In genomic region chr1:16075337-16076002, GRCh38 we compare ENCODE assay signal across 13 cellular contexts. TPM values are rescaled to one million over a fixed set of nuclear protein-coding genes. Genes with fewer than 3 reads are reported as not detected.
DNase-seq lines count a peak whose midpoint lies in the region; ATAC-seq and TF ChIP-seq lines count a peak whose summit lies in the region.
"Had no signal": no experiment of that assay in that cellular context is flagged by ENCODE, and none has a peak within 500 bp of the region (broad histone marks: within the 10 kb centered on the region; RNA-seq: fewer than 3 reads in every experiment).

No MANE protein-coding gene starts in this region.

- TF ChIP-seq CTCF in RWPE1 (conservative IDR thresholded peaks at IDR 0.05; ENCODE audit: low read depth) (no peak), foreskin fibroblast (IDR thresholded peaks at IDR 0.05; ENCODE audit: low read depth, low read length) (no peak)

- H3K27ac Mint-ChIP-seq in natural killer cell treated with Interleukin-12 subunit alpha and Interleukin-12 subunit beta and Interleukin-15 and Interleukin-18, amount 100 ng/mL, for 72 hours, result no peak overlapping the region
- H3K27ac Mint-ChIP-seq: GM23338; T-helper 1 cell treated with Interleukin-12 subunit alpha and Interleukin-12 subunit beta and Interleukin-4 antibody, amounts not matched to agents 30 μg/mL and 1 μg/mL, for 36 hours had no signal

- H3K4me1 Mint-ChIP-seq in natural killer cell treated with Interleukin-12 subunit alpha and Interleukin-12 subunit beta and Interleukin-15 and Interleukin-18, amount 100 ng/mL, for 72 hours (ENCODE audit: low read depth in 2 of 2), result peaks cover 13 to 15% of the 10 kb centered on the region in 2 donors

- CTCF ChIA-PET in RWPE1 (lab: Yijun Ruan, JAX), result interaction anchor here (0.6 to 1.0 kb wide), 4 partner anchors 42 to 173 kb away, joined by 3 to 6 read pairs (median 4); partner anchors contain the start of gene SRARP

- H3K9me3 Mint-ChIP-seq in natural killer cell treated with Interleukin-12 subunit alpha and Interleukin-12 subunit beta and Interleukin-15 and Interleukin-18, amount 100 ng/mL, for 72 hours, result no peaks in the 10 kb centered on the region
- H3K9me3 Mint-ChIP-seq: GM23338; T-helper 1 cell treated with Interleukin-12 subunit alpha and Interleukin-12 subunit beta and Interleukin-4 antibody, amounts not matched to agents 30 μg/mL and 1 μg/mL, for 36 hours had no signal

- POLR2A ChIA-PET in RWPE1 (lab: Yijun Ruan, JAX; ENCODE audit: low non-redundant PET), result interaction anchor here (0.6 kb wide), 1 partner anchor 18 kb away, joined by 4 read pairs; no protein-coding TSS in a partner anchor

- ATAC-seq in sciatic nerve, result peak; percentile 20
- ATAC-seq in natural killer cell treated with Interleukin-12 subunit alpha and Interleukin-12 subunit beta and Interleukin-15 and Interleukin-18, amount 100 ng/mL, for 72 hours, result no peak
- ATAC-seq: body of pancreas, GM23338 had no signal

- H3K4me3 Mint-ChIP-seq in natural killer cell treated with Interleukin-12 subunit alpha and Interleukin-12 subunit beta and Interleukin-15 and Interleukin-18, amount 100 ng/mL, for 72 hours, result no peak overlapping the region
- H3K4me3 Mint-ChIP-seq: T-helper 1 cell treated with Interleukin-12 subunit alpha and Interleukin-12 subunit beta and Interleukin-4 antibody, amounts not matched to agents 30 μg/mL and 1 μg/mL, for 36 hours had no signal

- peak overlapping the region; percentile 73 for H3K27ac ChIP-seq in RWPE1
- H3K27ac ChIP-seq: body of pancreas, gastrocnemius medialis had no signal

- DNase-seq in Daoy (ENCODE audit: low read depth) (peak; percentile 83), RWPE1 (ENCODE audit: low spot score) (no peak), foreskin fibroblast (peak; percentile 53 to 71), sciatic nerve (ENCODE audit: low spot score) (peak; percentile 78), posterior vena cava (ENCODE audit: low spot score) (no peak), cerebellum (ENCODE audit: low spot score) (no peak)
- no peak for DNase-seq in natural killer cell treated with Interleukin-12 subunit alpha and Interleukin-12 subunit beta and Interleukin-15 and Interleukin-18, amount 100 ng/mL, for 72 hours (ENCODE audit: low spot score)
- DNase-seq in activated CD8-positive, alpha-beta memory T cell treated with anti-CD3 and anti-CD28 coated beads, Interleukin-2, amount 50 U/mL, for 48 hours, result no peak
- DNase-seq: NCI-H524 had no signal

- intact Hi-C loops in sciatic nerve (cut with DNase I), result loop anchor here (5.0 kb wide), 1 partner anchor 112 kb away; no protein-coding TSS in a partner anchor
- intact Hi-C loops in posterior vena cava (cut with DNase I), result loop anchor here (5.0 to 10.0 kb wide), 2 partner anchors 287 to 289 kb away; partner anchors contain the start of gene SZRD1 (in 1 of the 2)

- no peak overlapping the region for H3K4me3 ChIP-seq in foreskin fibroblast (ENCODE audit: low read depth in 1 of 2, low read length in 2 of 2)
- H3K4me3 ChIP-seq: body of pancreas, gastrocnemius medialis, GM23338 had no signal

- H3K27me3 Mint-ChIP-seq in natural killer cell treated with Interleukin-12 subunit alpha and Interleukin-12 subunit beta and Interleukin-15 and Interleukin-18, amount 100 ng/mL, for 72 hours, result peaks cover 12 to 16% of the 10 kb centered on the region in 2 donors

- H3K36me3 Mint-ChIP-seq in natural killer cell treated with Interleukin-12 subunit alpha and Interleukin-12 subunit beta and Interleukin-15 and Interleukin-18, amount 100 ng/mL, for 72 hours, result no peaks in the 10 kb centered on the region

RNA-seq across cellular contexts. Expression of gene FAM131C, which starts 2.0 kb away (rescaled TPM):
- total RNA-seq in Daoy (2014; rRNA removed; shearing (Covaris generic)), result 0.23 TPM in 1 of 2 replicates, not detected in the other
- total RNA-seq in sciatic nerve (not detected), posterior vena cava (1 to 10 TPM in 1 of 2 donors, under 1 TPM in 1; 0.88 to 1.2 TPM), cerebellum (1.8 TPM)
- not detected for total RNA-seq in natural killer cell treated with Interleukin-12 subunit alpha and Interleukin-12 subunit beta and Interleukin-15 and Interleukin-18, amount 100 ng/mL, for 72 hours
- total RNA-seq: gastrocnemius medialis had no signal

RNA-seq across cellular contexts. Expression of gene CLCNKB, which starts 31.9 kb away (rescaled TPM):
- total RNA-seq in Daoy (2014; rRNA removed; shearing (Covaris generic)), result 0.11 and 0.33 TPM in 2 replicates
- total RNA-seq in sciatic nerve, result 1.4 TPM
- total RNA-seq in posterior vena cava, result under 1 TPM; 0.62 to 0.88 TPM
- total RNA-seq in cerebellum, result 0.45 TPM
- total RNA-seq in natural killer cell treated with Interleukin-12 subunit alpha and Interleukin-12 subunit beta and Interleukin-15 and Interleukin-18, amount 100 ng/mL, for 72 hours, result not detected
- total RNA-seq: gastrocnemius medialis had no signal

RNA-seq across cellular contexts. Expression of gene CLCNKA, which starts 53.6 kb away (rescaled TPM):
- total RNA-seq in Daoy (2014; rRNA removed; shearing (Covaris generic)), result not detected in 2 replicates
- total RNA-seq in sciatic nerve (0.13 TPM), posterior vena cava (under 1 TPM; 0.51 to 0.90 TPM), cerebellum (not detected)
- under 1 TPM in 1 of 2 donors, not detected in 1; 0.24 TPM for total RNA-seq in natural killer cell treated with Interleukin-12 subunit alpha and Interleukin-12 subunit beta and Interleukin-15 and Interleukin-18, amount 100 ng/mL, for 72 hours

RNA-seq across cellular contexts. Expression of gene HSPB7, which starts 57.6 kb away (rescaled TPM):
- 0.17 TPM in 1 of 2 replicates, not detected in the other for total RNA-seq in Daoy (2014; rRNA removed; shearing (Covaris generic))
- total RNA-seq in sciatic nerve (10.7 TPM), posterior vena cava (100 to 1,000 TPM; 272 to 588 TPM), cerebellum (0.36 TPM)
- total RNA-seq in natural killer cell treated with Interleukin-12 subunit alpha and Interleukin-12 subunit beta and Interleukin-15 and Interleukin-18, amount 100 ng/mL, for 72 hours, result not detected
- total RNA-seq: GM23338 had no signal

Comparison
In these comparisons a context has a peak if more than half of its experiments do, and no peak if none do; other contexts are left out.
1. DNase-seq: peak in Daoy (single experiment), foreskin fibroblast (2 of 2) and sciatic nerve (single experiment); none in RWPE1 (single experiment), posterior vena cava (single experiment), cerebellum (single experiment), natural killer cell treated with Interleukin-12 subunit alpha and Interleukin-12 subunit beta and Interleukin-15 and Interleukin-18, amount 100 ng/mL, for 72 hours (single experiment) and activated CD8-positive, alpha-beta memory T cell treated with anti-CD3 and anti-CD28 coated beads, Interleukin-2, amount 50 U/mL, for 48 hours (single experiment).